2 cellular contexts compared by ENCODE assay signal in genomic region chr7:38723327-38723726, GRCh38.
"Had no signal": no experiment of that assay in that cellular context is flagged by ENCODE, and none has a peak within 500 bp of the region (broad histone marks: within the 10 kb centered on the region; RNA-seq: fewer than 3 reads in every experiment).

No MANE protein-coding gene starts in this region.

- DNase-seq: GDM1, GF-D8 had no signal
